29 cellular contexts compared by ENCODE assay signal in the genomic region with DNA sequence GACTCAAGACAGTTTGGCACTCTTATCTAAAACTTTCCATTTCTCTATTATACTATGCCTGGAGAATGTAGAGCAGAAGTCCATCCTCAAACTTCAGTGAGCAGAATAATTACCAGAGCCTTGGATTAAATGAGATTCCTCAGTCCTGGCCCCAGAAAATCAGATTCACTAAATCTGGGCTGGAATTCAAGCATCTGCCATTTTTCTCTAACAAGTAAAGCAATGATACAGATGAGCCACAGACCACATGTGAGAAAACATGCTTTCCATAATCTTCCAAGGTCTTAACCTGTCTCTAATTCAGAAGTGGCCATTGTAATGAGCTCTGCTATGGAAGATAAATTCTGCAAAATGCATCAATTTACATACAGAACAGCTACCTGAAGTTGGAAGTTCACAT. TPM values are rescaled to one million over a fixed set of nuclear protein-coding genes. Genes with fewer than 3 reads are reported as not detected.
"Had no signal": no experiment of that assay in that cellular context is flagged by ENCODE, and none has a peak within 500 bp of the region (broad histone marks: within the 10 kb centered on the region; RNA-seq: fewer than 3 reads in every experiment).

No MANE protein-coding gene starts in this region.

- ATAC-seq: natural killer cell; right lobe of liver; stimulated activated memory B cell treated with anti-CD40 and anti-IgM and Interleukin-4, amounts not matched to agents 10 μg/mL and 1 μg/mL and 100 μg/mL, for 72 hours; stimulated activated naive CD8-positive, alpha-beta T cell treated with anti-CD3 and anti-CD28 coated beads, Interleukin-15, amount 100 ng/mL, for 72 hours had no signal

- H3K27me3 ChIP-seq: ovary, right atrium auricular region, right lobe of liver, transverse colon, upper lobe of left lung, vagina had no signal

- H3K9me3 ChIP-seq: left ventricle myocardium inferior, neutrophil, ovary, right atrium auricular region, right lobe of liver, transverse colon, upper lobe of left lung, vagina had no signal

- H3K27me3 Mint-ChIP-seq: progenitor cell of endocrine pancreas; stimulated activated naive CD8-positive, alpha-beta T cell treated with anti-CD3 and anti-CD28 coated beads, Interleukin-15, amount 100 ng/mL, for 72 hours had no signal

- H3K9ac ChIP-seq: neural progenitor cell had no signal

- H3K4me1 Mint-ChIP-seq: naive B cell; stimulated activated memory B cell treated with anti-CD40 and anti-IgM and Interleukin-4, amounts not matched to agents 10 μg/mL and 1 μg/mL and 100 μg/mL, for 72 hours had no signal

- H3K4me1 ChIP-seq: left ventricle myocardium inferior, neural progenitor cell, right atrium auricular region, right lobe of liver, upper lobe of left lung, vagina had no signal

- H3K4me3 Mint-ChIP-seq: mesothelial cell of epicardium; naive B cell; natural killer cell; nephron progenitor cell; neural progenitor cell; stimulated activated memory B cell treated with anti-CD40 and anti-IgM and Interleukin-4, amounts not matched to agents 10 μg/mL and 1 μg/mL and 100 μg/mL, for 72 hours; stimulated activated naive CD8-positive, alpha-beta T cell treated with anti-CD3 and anti-CD28 coated beads, Interleukin-15, amount 100 ng/mL, for 72 hours had no signal

- H3K36me3 ChIP-seq: left ventricle myocardium inferior, neural progenitor cell, neutrophil, ovary, right atrium auricular region, right lobe of liver, transverse colon, upper lobe of left lung, vagina had no signal

- H3K36me3 Mint-ChIP-seq: mesothelial cell of epicardium; naive B cell; natural killer cell; neural progenitor cell; stimulated activated memory B cell treated with anti-CD40 and anti-IgM and Interleukin-4, amounts not matched to agents 10 μg/mL and 1 μg/mL and 100 μg/mL, for 72 hours had no signal

- H3K9me3 Mint-ChIP-seq: mesothelial cell of epicardium, natural killer cell had no signal

- H3K27ac ChIP-seq: left ventricle myocardium inferior, neural progenitor cell, neutrophil, ovary, right atrium auricular region, right lobe of liver, transverse colon, upper lobe of left lung, vagina had no signal

- H3K27ac Mint-ChIP-seq: mesothelial cell of epicardium; naive B cell; natural killer cell; nephron progenitor cell; neural progenitor cell; progenitor cell of endocrine pancreas; stimulated activated memory B cell treated with anti-CD40 and anti-IgM and Interleukin-4, amounts not matched to agents 10 μg/mL and 1 μg/mL and 100 μg/mL, for 72 hours had no signal

- H3K4me2 ChIP-seq: neural progenitor cell, smooth muscle cell had no signal

- H2AFZ ChIP-seq: neural progenitor cell had no signal

- DNase-seq: islet precursor cell; left ventricle myocardium inferior; mesendoderm; naive B cell; natural killer cell; nephron progenitor cell; occipital lobe; ovary; right lobe of liver; stimulated activated CD4-positive, alpha-beta T cell treated with anti-CD3 and anti-CD28 coated beads, Interleukin-1b, Interleukin-23, amount 100 ng/mL, for 48 hours; stimulated activated CD4-positive, alpha-beta T cell treated with anti-CD3 and anti-CD28 coated beads, Interleukin-2, amount 100 ng/mL, for 48 hours; stimulated activated CD4-positive, alpha-beta T cell treated with anti-CD3 and anti-CD28 coated beads, Interleukin-4, amount 100 ng/mL, for 4 hours; stimulated activated CD8-positive, alpha-beta memory T cell treated with anti-CD3 and anti-CD28 coated beads, Interleukin-4, amount 100 ng/mL, for 48 hours; stimulated activated naive CD4-positive, alpha-beta T cell treated with Interleukin-2 at 50 U/mL for 16 hours; stimulated activated naive CD8-positive, alpha-beta T cell treated with anti-CD3 and anti-CD28 coated beads, Interleukin-15, amount 100 ng/mL, for 72 hours; substantia nigra; transverse colon; upper lobe of left lung had no signal

- H3K4me3 ChIP-seq: left ventricle myocardium inferior, lung, neural progenitor cell, ovary, right atrium auricular region, right lobe of liver, smooth muscle cell, transverse colon, upper lobe of left lung, vagina had no signal

RNA-seq across cellular contexts. Expression of a gene that starts 25.4 kb away (rescaled TPM):
- total RNA-seq: left ventricle myocardium inferior, mononuclear cell, natural killer cell, pulmonary artery endothelial cell, right atrium auricular region had no signal
